Comparison of ENCODE assay signal across 11 cellular contexts in the genomic region with DNA sequence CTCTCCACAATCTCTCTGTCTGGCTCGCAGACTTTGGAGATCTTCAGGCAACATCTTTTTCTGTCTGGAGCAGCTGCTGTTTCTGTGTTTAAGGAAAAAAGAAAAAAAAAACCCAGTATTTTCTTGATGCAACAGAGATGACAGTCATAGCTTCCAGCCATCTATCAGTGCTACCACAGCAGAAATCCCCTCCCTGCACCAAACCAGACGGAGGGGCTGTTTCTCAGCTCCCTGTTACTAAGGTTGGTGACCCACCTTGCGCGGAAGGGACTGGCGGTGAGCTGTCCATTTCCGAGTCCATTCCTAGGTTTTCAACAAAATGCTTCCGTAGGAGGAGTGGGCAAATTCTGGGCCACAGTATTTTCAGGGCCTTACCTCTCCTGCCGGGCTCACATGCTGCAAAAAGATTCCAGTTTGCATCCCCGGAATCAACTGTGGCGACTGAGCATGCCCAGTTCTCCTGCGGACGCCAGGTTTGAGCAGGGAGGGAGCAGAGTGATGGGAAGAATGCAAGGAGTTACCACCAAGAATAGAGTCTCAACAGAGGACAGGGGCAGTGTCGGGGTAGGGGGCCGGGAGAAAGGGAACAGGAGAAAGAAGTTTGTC. TPM values are rescaled to one million over a fixed set of nuclear protein-coding genes. Genes with fewer than 3 reads are reported as not detected.
A peak's percentile ranks its signal among the peaks of the same experiment; 100 is the strongest.
DNase-seq lines count a peak whose midpoint lies in the region; ATAC-seq and TF ChIP-seq lines count a peak whose summit lies in the region.
"Had no signal": no experiment of that assay in that cellular context is flagged by ENCODE, and none has a peak within 500 bp of the region (broad histone marks: within the 10 kb centered on the region; RNA-seq: fewer than 3 reads in every experiment).

No MANE protein-coding gene starts in this region.

- H2AFZ ChIP-seq in PC-3 (ENCODE audit: low read length): no peak overlapping the region
- peak overlapping the region; percentile 34 for H2AFZ ChIP-seq in parathyroid adenoma

- BruUV-seq in PC-3 (replicated peaks; lab: Mats Ljungman, UMichigan): no TSS peak

- H3K9me3 Mint-ChIP-seq in glutamatergic neuron (ENCODE audit: unreplicated experiment): no peaks in the 10 kb centered on the region

- no peaks in the 10 kb centered on the region for H3K79me2 ChIP-seq in PC-3 (ENCODE audit: low read length)
- no peaks in the 10 kb centered on the region for H3K79me2 ChIP-seq in parathyroid adenoma

- peaks cover 4% of the 10 kb centered on the region for H3K4me1 Mint-ChIP-seq in glutamatergic neuron (ENCODE audit: low read depth, unreplicated experiment)

- POLR2A ChIA-PET in PC-3 (lab: Charles Lee; ENCODE audit: unreplicated experiment): no interaction called here

- H3K4me3 ChIP-seq in PC-3 (ENCODE audit: low read length) (no peak overlapping the region), parathyroid adenoma (ENCODE audit: low read depth, low read length) (no peak overlapping the region), tibial artery (no peak overlapping the region)

- no peak for TF ChIP-seq CTCF in PC-3 (conservative IDR thresholded peaks at IDR 0.05; ENCODE audit: low read depth, low read length)
- TF ChIP-seq CTCF in glutamatergic neuron (IDR thresholded peaks at IDR 0.05; ENCODE audit: partially characterized antibody, unreplicated experiment): no peak
- no peak for TF ChIP-seq CTCF in parathyroid adenoma (IDR thresholded peaks at IDR 0.05)
- TF ChIP-seq CTCF in tibial artery (IDR thresholded peaks at IDR 0.05): no peak

- no peaks in the 10 kb centered on the region for H3K9me2 ChIP-seq in PC-3 (replicated peaks; ENCODE audit: low read length)

- H3K27me3 ChIP-seq in PC-3 (ENCODE audit: low read length) (no peaks in the 10 kb centered on the region), parathyroid adenoma (ENCODE audit: control insufficient read depth, insufficient read depth, low read length) (no peaks in the 10 kb centered on the region), tibial artery (peaks cover 0 to 5% of the 10 kb centered on the region in 2 donors)

- peak; percentile 5 for DNase-seq in HPDE6-E6E7 (ENCODE audit: extremely low spot score)
- no peak for DNase-seq in PC-3
- DNase-seq in glutamatergic neuron: peak; percentile 59
- DNase-seq in tibial artery: no peak
- no peak for DNase-seq in OCI-M2 (lab: John Stamatoyannopoulos, UW; ENCODE audit: unreplicated experiment)
- no peak for DNase-seq in T-helper 1 cell
- no peak for DNase-seq in RKO (ENCODE audit: low spot score)
- DNase-seq: DND-41 had no signal

- no peaks in the 10 kb centered on the region for H3K36me3 ChIP-seq in PC-3 (ENCODE audit: low read depth, low read length)
- H3K36me3 ChIP-seq in parathyroid adenoma (ENCODE audit: control insufficient read depth, insufficient read depth, low read length): no peaks in the 10 kb centered on the region
- H3K36me3 ChIP-seq in tibial artery: no peaks in the 10 kb centered on the region
- H3K36me3 ChIP-seq: neutrophil had no signal

- no peaks in the 10 kb centered on the region for H4K20me1 ChIP-seq in PC-3 (ENCODE audit: low read length)

- no peaks in the 10 kb centered on the region for H3F3A ChIP-seq in PC-3 (ENCODE audit: low read length, unreplicated experiment)

- intact Hi-C loops in PC-3 (cut with micrococcal nuclease) (no loop called here), tibial artery (cut with DNase I; ENCODE audit: low total_unique reads) (no loop called here)

- no peaks in the 10 kb centered on the region for H3K36me3 Mint-ChIP-seq in glutamatergic neuron (ENCODE audit: unreplicated experiment)

- no peak for ATAC-seq in PC-3

- peak overlapping the region; percentile 91 for H3K4me3 Mint-ChIP-seq in glutamatergic neuron (ENCODE audit: unreplicated experiment)

- no peak overlapping the region for H3K27ac Mint-ChIP-seq in glutamatergic neuron (ENCODE audit: unreplicated experiment)

- H3K27ac ChIP-seq in PC-3 (ENCODE audit: low read length): no peak overlapping the region
- H3K27ac ChIP-seq in parathyroid adenoma: no peak overlapping the region
- H3K27ac ChIP-seq in tibial artery: no peak overlapping the region
- H3K27ac ChIP-seq: neutrophil had no signal

- no peaks in the 10 kb centered on the region for H3K9me3 ChIP-seq in PC-3 (ENCODE audit: low read length)
- no peaks in the 10 kb centered on the region for H3K9me3 ChIP-seq in parathyroid adenoma (ENCODE audit: control insufficient read depth, low read length)
- no peaks in the 10 kb centered on the region for H3K9me3 ChIP-seq in tibial artery
- H3K9me3 ChIP-seq: neutrophil had no signal

- no peaks in the 10 kb centered on the region for H3K27me3 Mint-ChIP-seq in glutamatergic neuron (ENCODE audit: unreplicated experiment)

- H3K4me1 ChIP-seq in PC-3 (ENCODE audit: insufficient read depth, low read length) (0 out of 2 replicates have a peak, but pooled peaks cover 8% of the 10 kb centered on the region), parathyroid adenoma (no peaks in the 10 kb centered on the region), tibial artery (peaks cover 0 to 7% (median 0%) of the 10 kb centered on the region in 4 donors)

- no peak overlapping the region for H3K9ac ChIP-seq in PC-3 (ENCODE audit: low read length)
- no peak overlapping the region for H3K9ac ChIP-seq in parathyroid adenoma

- H3K4me2 ChIP-seq in PC-3 (ENCODE audit: low read length): peak overlapping the region; percentile 86; the same call in 1 of the 2 replicates
- H3K4me2 ChIP-seq in parathyroid adenoma (ENCODE audit: low read length): no peak overlapping the region

- CTCF ChIA-PET in PC-3 (lab: Charles Lee): no interaction called here

RNA-seq across cellular contexts. Expression of a gene that starts 1.2 kb away (rescaled TPM):
- total RNA-seq in PC-3 (2014; rRNA removed): under 0.01 TPM in 1 of 2 replicates, not detected in the other
- total RNA-seq in glutamatergic neuron (ENCODE audit: unreplicated experiment): 0.34 TPM
- total RNA-seq: HT1080 had no signal

Comparison
In these comparisons a context has a peak if more than half of its experiments do, and no peak if none do; other contexts are left out.
1. DNase-seq: peak in HPDE6-E6E7 (single experiment) and glutamatergic neuron (single experiment); none in PC-3 (single experiment), tibial artery (0 of 2), OCI-M2 (single experiment), T-helper 1 cell (0 of 5) and RKO (single experiment).